Comparison of ENCODE assay signal across 1 cellular context in genomic region chr17:65270499-65270898, GRCh38.
TF ChIP-seq lines count a peak whose summit lies in the region.

No MANE protein-coding gene starts in this region.

TF ChIP-seq in H1, 55 proteins besides CTCF, POLR2A, EP300 and RAD21 (continued from another document):
- no peak for TF ChIP-seq EGR1 (IDR thresholded peaks at IDR 0.05; ENCODE audit: borderline replicate concordance, low read depth, low read length)
- no peak for TF ChIP-seq CBX5 (IDR thresholded peaks at IDR 0.05; ENCODE audit: low read depth, low read length)
- no peak for TF ChIP-seq SP4 (IDR thresholded peaks at IDR 0.05; ENCODE audit: low read length)
- no peak for TF ChIP-seq KDM5A (IDR thresholded peaks at IDR 0.05; ENCODE audit: low read length)
- no peak for TF ChIP-seq RFX5 (IDR thresholded peaks at IDR 0.05; ENCODE audit: borderline replicate concordance, low read depth, low read length)
- TF ChIP-seq RXRA (IDR thresholded peaks at IDR 0.05; ENCODE audit: insufficient read depth, low read depth, low read length): no peak
- TF ChIP-seq HDAC2 (IDR thresholded peaks at IDR 0.05; ENCODE audit: borderline replicate concordance in 1 of 2, low read depth in 2 of 2, low read length in 2 of 2): no peak
- no peak for TF ChIP-seq NRF1 (IDR thresholded peaks at IDR 0.05; ENCODE audit: low read depth, low read length)
- TF ChIP-seq BCL11A (IDR thresholded peaks at IDR 0.05; ENCODE audit: low read depth in 2 of 2, low read length in 2 of 2): no peak
- TF ChIP-seq SIRT6 (IDR thresholded peaks at IDR 0.05; ENCODE audit: low read length): no peak
- no peak for TF ChIP-seq BRCA1 (IDR thresholded peaks at IDR 0.05; ENCODE audit: low read depth, low read length)
- no peak for TF ChIP-seq GABPA (IDR thresholded peaks at IDR 0.05; ENCODE audit: borderline replicate concordance, insufficient read depth, low read length)
- TF ChIP-seq CHD2 (IDR thresholded peaks at IDR 0.05; ENCODE audit: low read length): no peak
